ENCODE assay signal across 22 cellular contexts in the genomic region with DNA sequence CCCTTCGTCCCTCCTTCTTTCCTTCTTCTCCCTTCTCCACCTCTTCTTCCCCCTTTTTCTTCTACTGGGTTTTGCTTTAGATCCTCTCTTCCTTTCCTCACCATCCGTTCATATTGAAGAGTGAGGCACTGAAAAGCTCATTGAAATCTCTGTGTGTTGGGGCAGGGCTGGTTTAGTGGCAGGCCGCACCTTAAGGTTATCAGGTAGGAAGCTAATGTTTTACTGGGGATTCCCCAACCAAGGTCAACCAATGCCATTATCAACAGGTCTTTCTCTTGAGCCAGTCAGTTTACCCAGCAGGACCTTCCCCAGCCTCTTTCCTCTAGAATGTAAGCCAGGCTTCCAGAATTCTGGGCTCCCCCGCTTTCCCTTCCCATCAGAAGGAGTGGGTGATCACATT.
"Had no signal": no experiment of that assay in that cellular context is flagged by ENCODE, and none has a peak within 500 bp of the region (broad histone marks: within the 10 kb centered on the region; RNA-seq: fewer than 3 reads in every experiment).

No MANE protein-coding gene starts in this region.

- H3K36me3 ChIP-seq: ascending aorta, esophagus muscularis mucosa, thyroid gland, WERI-Rb-1 had no signal

- DNase-seq: activated CD4-positive, alpha-beta T cell treated with anti-CD3 and anti-CD28 coated beads, Interleukin-2, amount 50 U/mL, for 1 hour; activated CD4-positive, CD25-positive, alpha-beta regulatory T cell treated with anti-CD3 and anti-CD28 coated beads, Interleukin-2, amount 50 U/mL, for 72 hours; activated CD8-positive, alpha-beta memory T cell treated with anti-CD3 and anti-CD28 coated beads, Interleukin-2, amount 50 U/mL, for 4 hours; activated T-cell treated with anti-CD3 and anti-CD28 coated beads, Interleukin-2, amount 50 U/mL, for 24 hours; central memory CD4-positive, alpha-beta T cell; dorsolateral prefrontal cortex; effector memory CD8-positive, alpha-beta T cell; glutamatergic neuron; hippocampal formation; natural killer cell; right cardiac atrium; stimulated activated CD4-positive, alpha-beta T cell treated with anti-CD3 and anti-CD28 coated beads, Interleukin-12 subunit alpha, Interleukin-12 subunit beta, amount 100 ng/mL, for 4 hours; stimulated activated CD4-positive, alpha-beta T cell treated with anti-CD3 and anti-CD28 coated beads, Interleukin-4, amount 100 ng/mL, for 4 hours; stimulated activated naive CD8-positive, alpha-beta T cell treated with anti-CD3 and anti-CD28 coated beads, Interleukin-15, Interleukin-2, amounts not matched to agents 100 U/mL and 50 U/mL, for 24 hours; substantia nigra; T-cell; thyroid gland; WERI-Rb-1 had no signal

- H3K27ac ChIP-seq: ascending aorta, dorsolateral prefrontal cortex, esophagus muscularis mucosa, thyroid gland, WERI-Rb-1 had no signal

- H3K27me3 ChIP-seq: ascending aorta, thyroid gland had no signal

- H3K4me1 ChIP-seq: ascending aorta, esophagus muscularis mucosa, thyroid gland had no signal

- ATAC-seq: activated naive CD4-positive, alpha-beta T cell treated with anti-CD3 and anti-CD28 coated beads, Interleukin-2, amount 50 U/mL, for 72 hours; activated T-helper 17 cell treated with anti-CD3 and anti-CD28 coated beads, Interleukin-2, amount 50 U/mL, for 72 hours; effector memory CD8-positive, alpha-beta T cell; natural killer cell; right cardiac atrium; stimulated activated naive CD8-positive, alpha-beta T cell treated with anti-CD3 and anti-CD28 coated beads, Interleukin-15, Interleukin-2, amounts not matched to agents 100 U/mL and 50 U/mL, for 24 hours; T-cell had no signal

- H3K9me3 ChIP-seq: ascending aorta, esophagus muscularis mucosa, thyroid gland had no signal

- H3K4me3 ChIP-seq: ascending aorta, dorsolateral prefrontal cortex, esophagus muscularis mucosa, thyroid gland had no signal
